ENCODE assay signal across 19 cellular contexts in genomic region chr19:52648336-52648990, GRCh38. TPM values are rescaled to one million over a fixed set of nuclear protein-coding genes. Genes with fewer than 3 reads are reported as not detected.
DNase-seq lines count a peak whose midpoint lies in the region; ATAC-seq, FAIRE-seq and TF ChIP-seq lines count a peak whose summit lies in the region.
"Had no signal": no experiment of that assay in that cellular context is flagged by ENCODE, and none has a peak within 500 bp of the region (broad histone marks: within the 10 kb centered on the region; RNA-seq: fewer than 3 reads in every experiment).

No MANE protein-coding gene starts in this region.

- peak overlapping the region; percentile 69 for H3K27ac ChIP-seq in astrocyte (ENCODE audit: low read depth, low read length)
- no peak overlapping the region for H3K27ac ChIP-seq in foreskin keratinocyte
- H3K27ac ChIP-seq in skeletal muscle tissue (ENCODE audit: low read depth, low read length): peak overlapping the region; percentile 6
- H3K27ac ChIP-seq: Peyer's patch had no signal

- H3K27me3 Mint-ChIP-seq in astrocyte (ENCODE audit: low read depth, unreplicated experiment): no peaks in the 10 kb centered on the region
- H3K27me3 Mint-ChIP-seq in activated CD4-positive, alpha-beta memory T cell treated with anti-CD3 and anti-CD28 coated beads for 36 hours: no peaks in the 10 kb centered on the region
- H3K27me3 Mint-ChIP-seq: activated B cell treated with CpG ODN at 0.5 μM for 24 hours, B cell, T-cell had no signal

- H3K36me3 ChIP-seq in astrocyte (ENCODE audit: insufficient read depth, low read length): peaks cover 17% of the 10 kb centered on the region
- H3K36me3 ChIP-seq in skeletal muscle tissue (ENCODE audit: control insufficient read depth in 3 of 3, insufficient read depth in 3 of 3, low read length in 3 of 3): peaks cover 0 to 9% (median 3%) of the 10 kb centered on the region in 3 donors

- H3K4me1 Mint-ChIP-seq in astrocyte (ENCODE audit: low read depth, unreplicated experiment): peaks cover 26% of the 10 kb centered on the region
- no peaks in the 10 kb centered on the region for H3K4me1 Mint-ChIP-seq in activated CD4-positive, alpha-beta memory T cell treated with anti-CD3 and anti-CD28 coated beads for 36 hours (ENCODE audit: low read depth)
- H3K4me1 Mint-ChIP-seq: activated B cell treated with CpG ODN at 0.5 μM for 24 hours, B cell, T-cell had no signal

- peak; percentile 59 for DNase-seq in ELR (ENCODE audit: low read depth)
- DNase-seq in astrocyte (ENCODE audit: low read depth): peak; percentile 83
- DNase-seq in foreskin keratinocyte: peak; percentile 51 to 82
- no peak for DNase-seq in activated CD4-positive, alpha-beta memory T cell treated with anti-CD3 and anti-CD28 coated beads for 36 hours
- DNase-seq in NCI-H1436 treated with DMSO at 0.1 percent for 48 hours (lab: John Stamatoyannopoulos, UW): no peak
- no peak for DNase-seq in SHP77 treated with DMSO at 0.1 percent for 48 hours (lab: John Stamatoyannopoulos, UW)
- DNase-seq: activated B cell treated with CpG ODN at 0.5 μM for 24 hours; central memory CD4-positive, alpha-beta T cell; DMS53; heart right ventricle; NCI-H2029; NCI-H526 treated with DMSO at 0.1 percent for 48 hours; Peyer's patch; posterior cingulate gyrus; T-cell; transverse colon had no signal

- intact Hi-C loops in activated CD4-positive, alpha-beta memory T cell treated with anti-CD3 and anti-CD28 coated beads for 36 hours (cut with micrococcal nuclease): no loop called here

- H3K4me3 ChIP-seq in astrocyte (ENCODE audit: insufficient read depth, low read depth, low read length) (no peak overlapping the region), skeletal muscle tissue (ENCODE audit: low read length in 3 of 3) (no peak overlapping the region)
- H3K4me3 ChIP-seq: heart right ventricle, Peyer's patch, transverse colon had no signal

- H3K4me3 Mint-ChIP-seq in astrocyte (ENCODE audit: unreplicated experiment): peak overlapping the region; percentile 67
- H3K4me3 Mint-ChIP-seq in activated CD4-positive, alpha-beta memory T cell treated with anti-CD3 and anti-CD28 coated beads for 36 hours: no peak overlapping the region
- H3K4me3 Mint-ChIP-seq: activated B cell treated with CpG ODN at 0.5 μM for 24 hours, B cell, T-cell had no signal

- CTCF ChIA-PET in activated CD4-positive, alpha-beta memory T cell treated with anti-CD3 and anti-CD28 coated beads for 36 hours (lab: Charles Lee): no interaction called here

- H3K4me1 ChIP-seq in astrocyte (ENCODE audit: insufficient read depth, low read length) (peaks cover 9% of the 10 kb centered on the region), foreskin keratinocyte (no peaks in the 10 kb centered on the region), skeletal muscle tissue (ENCODE audit: control insufficient read depth in 3 of 3, insufficient read depth in 3 of 3, low read length in 3 of 3) (no peaks in the 10 kb centered on the region)
- H3K4me1 ChIP-seq: heart right ventricle, Peyer's patch, transverse colon had no signal

- H3K79me2 ChIP-seq in astrocyte (ENCODE audit: insufficient read depth, low read length): no peaks in the 10 kb centered on the region

- peaks cover 30% of the 10 kb centered on the region for H3K36me3 Mint-ChIP-seq in astrocyte (ENCODE audit: low read depth, unreplicated experiment)
- H3K36me3 Mint-ChIP-seq in activated CD4-positive, alpha-beta memory T cell treated with anti-CD3 and anti-CD28 coated beads for 36 hours: peaks cover 71% of the 10 kb centered on the region

- no peaks in the 10 kb centered on the region for H3K27me3 ChIP-seq in astrocyte (ENCODE audit: insufficient read depth, low read length)
- H3K27me3 ChIP-seq in foreskin keratinocyte: no peaks in the 10 kb centered on the region
- no peaks in the 10 kb centered on the region for H3K27me3 ChIP-seq in skeletal muscle tissue (ENCODE audit: control insufficient read depth in 3 of 3, insufficient read depth in 3 of 3, low read length in 3 of 3)
- H3K27me3 ChIP-seq: heart right ventricle, Peyer's patch, transverse colon had no signal

- H4K20me1 ChIP-seq in astrocyte (ENCODE audit: insufficient read depth, low read length): no peaks in the 10 kb centered on the region

- TF ChIP-seq CTCF in astrocyte (IDR thresholded peaks at IDR 0.05; ENCODE audit: insufficient read depth, low read depth, low read length) (no peak), foreskin keratinocyte (conservative IDR thresholded peaks at IDR 0.05) (no peak)

- peak; percentile 20 for FAIRE-seq in astrocyte (lab: Jason Lieb, UNC)

- ATAC-seq in foreskin keratinocyte (no peak), GM21367 (IDR thresholded peaks at IDR 0.05; ENCODE audit: unreplicated experiment) (no peak)
- ATAC-seq: T-cell had no signal

- peaks cover 10% of the 10 kb centered on the region for H3K9me3 Mint-ChIP-seq in astrocyte (ENCODE audit: unreplicated experiment)
- H3K9me3 Mint-ChIP-seq in activated CD4-positive, alpha-beta memory T cell treated with anti-CD3 and anti-CD28 coated beads for 36 hours: peaks cover 77% of the 10 kb centered on the region

- peak overlapping the region; percentile 49 for H3K9ac ChIP-seq in astrocyte (ENCODE audit: low read length)
- no peak overlapping the region for H3K9ac ChIP-seq in skeletal muscle tissue (ENCODE audit: low read depth in 1 of 3, low read length in 3 of 3)

- H3K4me2 ChIP-seq in astrocyte (ENCODE audit: low read length): peak overlapping the region; percentile 77

- peak overlapping the region; percentile 84 for H3K27ac Mint-ChIP-seq in astrocyte (ENCODE audit: unreplicated experiment)
- no peak overlapping the region for H3K27ac Mint-ChIP-seq in activated CD4-positive, alpha-beta memory T cell treated with anti-CD3 and anti-CD28 coated beads for 36 hours
- H3K27ac Mint-ChIP-seq: activated B cell treated with CpG ODN at 0.5 μM for 24 hours, B cell, T-cell had no signal

- H3K9me3 ChIP-seq in astrocyte (ENCODE audit: insufficient read depth, low read depth, low read length): no peaks in the 10 kb centered on the region
- H3K9me3 ChIP-seq in skeletal muscle tissue (ENCODE audit: control insufficient read depth in 3 of 3, low read length in 3 of 3): no peaks in the 10 kb centered on the region

- no peak overlapping the region for H2AFZ ChIP-seq in astrocyte (ENCODE audit: low read depth, low read length)

- POLR2A ChIA-PET in activated CD4-positive, alpha-beta memory T cell treated with anti-CD3 and anti-CD28 coated beads for 36 hours (lab: Charles Lee): no interaction called here

RNA-seq across cellular contexts. Expression of gene ZNF83, which starts 10.3 kb away (rescaled TPM):
- 27.6 and 35.4 TPM in 2 replicates for total RNA-seq in astrocyte
- 24.7 and 24.8 TPM in 2 replicates for total RNA-seq in foreskin keratinocyte
- 6.2 and 6.3 TPM in 2 replicates for polyA plus RNA-seq in foreskin keratinocyte
- 29.2 TPM for total RNA-seq in skeletal muscle tissue
- 10 to 100 TPM; 28.7 to 31.2 TPM for total RNA-seq in activated CD4-positive, alpha-beta memory T cell treated with anti-CD3 and anti-CD28 coated beads for 36 hours

Comparison
In these comparisons a context has a peak if more than half of its experiments do, and no peak if none do; other contexts are left out.
1. DNase-seq: peak in ELR (single experiment), astrocyte (single experiment) and foreskin keratinocyte (2 of 2); none in activated CD4-positive, alpha-beta memory T cell treated with anti-CD3 and anti-CD28 coated beads for 36 hours (single experiment), NCI-H1436 treated with DMSO at 0.1 percent for 48 hours (single experiment) and SHP77 treated with DMSO at 0.1 percent for 48 hours (single experiment).